ENCODE assay signal across 1 cellular context in the genomic region with DNA sequence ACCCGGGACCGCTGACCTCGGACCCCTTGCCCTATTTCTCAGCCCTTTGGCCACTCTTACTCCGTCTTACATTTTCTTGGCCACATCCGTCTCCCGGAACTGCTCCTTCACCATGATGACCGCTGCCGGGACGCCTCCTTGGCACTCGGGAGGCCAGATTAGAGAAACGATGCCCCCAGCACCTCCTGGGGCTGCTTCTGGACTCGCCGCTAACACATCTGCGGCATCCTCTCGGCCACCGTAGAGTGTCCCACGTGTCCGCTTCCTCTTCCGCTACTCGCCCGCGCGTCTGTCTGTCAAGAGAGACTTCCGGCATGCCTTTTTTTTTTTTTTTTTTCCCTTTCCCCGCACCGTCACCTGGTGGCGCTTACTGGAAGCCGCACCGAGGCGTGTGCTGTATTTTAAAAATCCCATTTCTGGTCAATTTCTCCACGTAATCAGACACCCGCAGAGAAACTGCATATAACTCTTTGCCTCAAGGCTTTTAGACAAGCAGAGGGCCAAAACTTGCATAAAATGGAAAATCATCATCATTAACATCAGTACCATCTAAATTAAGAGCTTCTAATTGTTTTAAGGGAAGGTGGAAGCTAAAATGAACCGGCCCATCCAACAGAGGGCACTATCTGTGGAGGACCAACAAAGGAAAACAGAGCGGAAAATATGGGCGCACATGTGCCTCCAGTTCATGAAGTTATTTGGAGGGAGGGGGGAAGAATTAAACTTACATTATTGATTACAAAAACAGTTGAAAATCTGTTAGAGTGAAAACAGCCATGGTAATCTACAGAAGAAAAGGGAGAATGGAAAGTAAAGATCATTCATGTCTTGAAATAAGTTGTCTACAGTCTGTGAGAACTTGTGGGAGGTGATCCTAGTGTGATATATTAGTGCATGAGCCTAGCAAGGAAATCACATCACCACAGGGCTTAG.
TF ChIP-seq lines count a peak whose summit lies in the region.

Gene POLR3A, minus strand, starts transcription at position 222 of the 933 bp plus-strand sequence. Its CDS starts 108 bp downstream, at position 114.

TF ChIP-seq in HepG2, 621 proteins besides CTCF, POLR2A, EP300 and RAD21 (continued from another document and continues in another):
- TF ChIP-seq ZBTB40 (IDR thresholded peaks at IDR 0.05), result no peak
- TF ChIP-seq ZBTB40 (CRISPR knock-in tag; IDR thresholded peaks at IDR 0.05), result peak; percentile 52; the same call in 1 of the 2 replicates
- TF ChIP-seq, protein P1, sequence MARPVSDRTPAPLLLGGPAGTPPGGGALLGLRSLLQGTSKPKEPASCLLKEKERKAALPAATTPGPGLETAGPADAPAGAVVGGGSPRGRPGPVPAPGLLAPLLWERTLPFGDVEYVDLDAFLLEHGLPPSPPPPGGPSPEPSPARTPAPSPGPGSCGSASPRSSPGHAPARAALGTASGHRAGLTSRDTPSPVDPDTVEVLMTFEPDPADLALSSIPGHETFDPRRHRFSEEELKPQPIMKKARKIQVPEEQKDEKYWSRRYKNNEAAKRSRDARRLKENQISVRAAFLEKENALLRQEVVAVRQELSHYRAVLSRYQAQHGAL (CRISPR knock-in tag; IDR thresholded peaks at IDR 0.05; ENCODE audit: not compliant biosample characterization), result peak; percentile 71
- peak; percentile 81; the same call in 1 of the 2 replicates for TF ChIP-seq THAP9 (CRISPR knock-in tag; IDR thresholded peaks at IDR 0.05; ENCODE audit: borderline replicate concordance)
- no peak; the same call in 1 of the 2 replicates for TF ChIP-seq ZNF547 (CRISPR knock-in tag; IDR thresholded peaks at IDR 0.05)
- TF ChIP-seq MBNL3 (CRISPR knock-in tag; conservative IDR thresholded peaks at IDR 0.05), result no peak
- 0 out of 2 replicates have a peak, but pooled peaks have one; percentile 62 for TF ChIP-seq U2AF2 (IDR thresholded peaks at IDR 0.05; ENCODE audit: low read depth, low read length)
- TF ChIP-seq, protein P2, sequence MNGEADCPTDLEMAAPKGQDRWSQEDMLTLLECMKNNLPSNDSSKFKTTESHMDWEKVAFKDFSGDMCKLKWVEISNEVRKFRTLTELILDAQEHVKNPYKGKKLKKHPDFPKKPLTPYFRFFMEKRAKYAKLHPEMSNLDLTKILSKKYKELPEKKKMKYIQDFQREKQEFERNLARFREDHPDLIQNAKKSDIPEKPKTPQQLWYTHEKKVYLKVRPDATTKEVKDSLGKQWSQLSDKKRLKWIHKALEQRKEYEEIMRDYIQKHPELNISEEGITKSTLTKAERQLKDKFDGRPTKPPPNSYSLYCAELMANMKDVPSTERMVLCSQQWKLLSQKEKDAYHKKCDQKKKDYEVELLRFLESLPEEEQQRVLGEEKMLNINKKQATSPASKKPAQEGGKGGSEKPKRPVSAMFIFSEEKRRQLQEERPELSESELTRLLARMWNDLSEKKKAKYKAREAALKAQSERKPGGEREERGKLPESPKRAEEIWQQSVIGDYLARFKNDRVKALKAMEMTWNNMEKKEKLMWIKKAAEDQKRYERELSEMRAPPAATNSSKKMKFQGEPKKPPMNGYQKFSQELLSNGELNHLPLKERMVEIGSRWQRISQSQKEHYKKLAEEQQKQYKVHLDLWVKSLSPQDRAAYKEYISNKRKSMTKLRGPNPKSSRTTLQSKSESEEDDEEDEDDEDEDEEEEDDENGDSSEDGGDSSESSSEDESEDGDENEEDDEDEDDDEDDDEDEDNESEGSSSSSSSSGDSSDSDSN (CRISPR knock-in tag; IDR thresholded peaks at IDR 0.05), result peak; percentile 53; the same call in 1 of the 2 replicates
- TF ChIP-seq, protein P3, sequence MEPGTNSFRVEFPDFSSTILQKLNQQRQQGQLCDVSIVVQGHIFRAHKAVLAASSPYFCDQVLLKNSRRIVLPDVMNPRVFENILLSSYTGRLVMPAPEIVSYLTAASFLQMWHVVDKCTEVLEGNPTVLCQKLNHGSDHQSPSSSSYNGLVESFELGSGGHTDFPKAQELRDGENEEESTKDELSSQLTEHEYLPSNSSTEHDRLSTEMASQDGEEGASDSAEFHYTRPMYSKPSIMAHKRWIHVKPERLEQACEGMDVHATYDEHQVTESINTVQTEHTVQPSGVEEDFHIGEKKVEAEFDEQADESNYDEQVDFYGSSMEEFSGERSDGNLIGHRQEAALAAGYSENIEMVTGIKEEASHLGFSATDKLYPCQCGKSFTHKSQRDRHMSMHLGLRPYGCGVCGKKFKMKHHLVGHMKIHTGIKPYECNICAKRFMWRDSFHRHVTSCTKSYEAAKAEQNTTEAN (CRISPR knock-in tag; conservative IDR thresholded peaks at IDR 0.05), result 0 out of 2 replicates have a peak, but pooled peaks have one; percentile 44
- TF ChIP-seq ZNF746 (CRISPR knock-in tag; IDR thresholded peaks at IDR 0.05), result peak; percentile 49; the same call in 1 of the 2 replicates
- TF ChIP-seq ZNF552 (CRISPR knock-in tag; IDR thresholded peaks at IDR 0.05; ENCODE audit: borderline replicate concordance), result no peak
- no peak for TF ChIP-seq HOXA7 (CRISPR knock-in tag; IDR thresholded peaks at IDR 0.05)
- 0 out of 2 replicates have a peak, but pooled peaks have one; percentile 48 for TF ChIP-seq ZNF766 (CRISPR knock-in tag; IDR thresholded peaks at IDR 0.05; ENCODE audit: borderline replicate concordance)
- no peak; the same call in 1 of the 2 replicates for TF ChIP-seq SMAD1 (CRISPR knock-in tag; IDR thresholded peaks at IDR 0.05; ENCODE audit: borderline replicate concordance, low read depth)
- 0 out of 2 replicates have a peak, but pooled peaks have one; percentile 41 for TF ChIP-seq KDM5B (CRISPR knock-in tag; IDR thresholded peaks at IDR 0.05; ENCODE audit: borderline replicate concordance)
- no peak for TF ChIP-seq ZNF790 (CRISPR knock-in tag; IDR thresholded peaks at IDR 0.05; ENCODE audit: borderline replicate concordance)
- TF ChIP-seq, protein P4, sequence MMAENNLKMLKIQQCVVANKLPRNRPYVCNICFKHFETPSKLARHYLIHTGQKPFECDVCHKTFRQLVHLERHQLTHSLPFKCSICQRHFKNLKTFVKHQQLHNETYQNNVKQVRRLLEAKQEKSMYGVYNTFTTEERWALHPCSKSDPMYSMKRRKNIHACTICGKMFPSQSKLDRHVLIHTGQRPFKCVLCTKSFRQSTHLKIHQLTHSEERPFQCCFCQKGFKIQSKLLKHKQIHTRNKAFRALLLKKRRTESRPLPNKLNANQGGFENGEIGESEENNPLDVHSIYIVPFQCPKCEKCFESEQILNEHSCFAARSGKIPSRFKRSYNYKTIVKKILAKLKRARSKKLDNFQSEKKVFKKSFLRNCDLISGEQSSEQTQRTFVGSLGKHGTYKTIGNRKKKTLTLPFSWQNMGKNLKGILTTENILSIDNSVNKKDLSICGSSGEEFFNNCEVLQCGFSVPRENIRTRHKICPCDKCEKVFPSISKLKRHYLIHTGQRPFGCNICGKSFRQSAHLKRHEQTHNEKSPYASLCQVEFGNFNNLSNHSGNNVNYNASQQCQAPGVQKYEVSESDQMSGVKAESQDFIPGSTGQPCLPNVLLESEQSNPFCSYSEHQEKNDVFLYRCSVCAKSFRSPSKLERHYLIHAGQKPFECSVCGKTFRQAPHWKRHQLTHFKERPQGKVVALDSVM (CRISPR knock-in tag; IDR thresholded peaks at IDR 0.05), result no peak
- peak; percentile 37; the same call in 1 of the 2 replicates for TF ChIP-seq MTF1 (CRISPR knock-in tag; IDR thresholded peaks at IDR 0.05)
- TF ChIP-seq, protein P5, sequence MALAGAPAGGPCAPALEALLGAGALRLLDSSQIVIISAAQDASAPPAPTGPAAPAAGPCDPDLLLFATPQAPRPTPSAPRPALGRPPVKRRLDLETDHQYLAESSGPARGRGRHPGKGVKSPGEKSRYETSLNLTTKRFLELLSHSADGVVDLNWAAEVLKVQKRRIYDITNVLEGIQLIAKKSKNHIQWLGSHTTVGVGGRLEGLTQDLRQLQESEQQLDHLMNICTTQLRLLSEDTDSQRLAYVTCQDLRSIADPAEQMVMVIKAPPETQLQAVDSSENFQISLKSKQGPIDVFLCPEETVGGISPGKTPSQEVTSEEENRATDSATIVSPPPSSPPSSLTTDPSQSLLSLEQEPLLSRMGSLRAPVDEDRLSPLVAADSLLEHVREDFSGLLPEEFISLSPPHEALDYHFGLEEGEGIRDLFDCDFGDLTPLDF (CRISPR knock-in tag; IDR thresholded peaks at IDR 0.05), result peak; percentile 48; the same call in 1 of the 2 replicates
- peak; percentile 51; the same call in 1 of the 2 replicates for TF ChIP-seq ZNF232 (CRISPR knock-in tag; IDR thresholded peaks at IDR 0.05; ENCODE audit: borderline replicate concordance)
- no peak for TF ChIP-seq ZNF775 (CRISPR knock-in tag; IDR thresholded peaks at IDR 0.05; ENCODE audit: borderline replicate concordance)
- no peak for TF ChIP-seq RARG (CRISPR knock-in tag; IDR thresholded peaks at IDR 0.05; ENCODE audit: low read depth)
- TF ChIP-seq ZNF362 (CRISPR knock-in tag; IDR thresholded peaks at IDR 0.05; ENCODE audit: borderline replicate concordance), result peak; percentile 100
- no peak for TF ChIP-seq ATF3 (CRISPR knock-in tag; IDR thresholded peaks at IDR 0.05)
